In the genomic region with DNA sequence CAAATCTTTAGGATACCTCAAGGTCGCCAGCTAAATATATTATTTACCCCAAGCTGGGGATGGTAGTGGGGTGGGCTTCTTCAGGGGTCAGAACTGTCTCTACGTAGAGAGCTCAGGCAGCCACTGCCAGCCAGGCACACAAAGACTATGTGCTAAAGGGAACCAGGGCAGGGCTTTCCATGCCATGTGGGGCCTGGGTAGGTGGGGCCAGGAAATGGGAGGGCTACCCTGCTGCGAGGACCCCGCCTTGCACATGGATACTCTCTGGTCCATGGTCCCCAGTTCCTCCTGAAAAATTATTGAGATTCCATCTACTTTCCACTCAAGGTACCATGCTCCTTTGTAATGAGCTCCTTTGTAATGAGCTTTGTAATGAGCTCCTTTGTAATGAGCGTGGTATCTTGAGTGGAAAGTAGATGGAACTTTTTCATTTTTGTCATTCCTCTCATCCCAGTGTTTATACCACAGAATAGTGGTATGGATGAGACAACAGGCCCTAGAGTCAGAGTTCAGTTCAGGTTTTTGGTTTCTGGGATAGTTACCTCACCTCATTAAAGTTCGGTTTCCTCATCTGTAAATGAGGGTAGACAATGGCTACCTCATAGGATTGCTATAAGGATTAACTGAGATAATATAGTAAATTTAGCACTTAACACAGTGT, we compare ENCODE assay signal across 19 cellular contexts. TPM values are rescaled to one million over a fixed set of nuclear protein-coding genes. Genes with fewer than 3 reads are reported as not detected.
DNase-seq lines count a peak whose midpoint lies in the region; ATAC-seq, FAIRE-seq and TF ChIP-seq lines count a peak whose summit lies in the region.
"Had no signal": no experiment of that assay in that cellular context is flagged by ENCODE, and none has a peak within 500 bp of the region (broad histone marks: within the 10 kb centered on the region; RNA-seq: fewer than 3 reads in every experiment).

No MANE protein-coding gene starts in this region.

- no peak overlapping the region for H3K4me2 ChIP-seq in K562 (ENCODE audit: insufficient read depth, low read length)

- H3K9me3 Mint-ChIP-seq in CD8-positive, alpha-beta T cell, result no peaks in the 10 kb centered on the region
- H3K9me3 Mint-ChIP-seq: activated CD4-positive, alpha-beta memory T cell treated with anti-CD3 and anti-CD28 coated beads, Interleukin-2, amount 10 ng/mL, durations not matched to agents 7 days and 5 days; stimulated activated naive CD8-positive, alpha-beta T cell treated with anti-CD3 and anti-CD28 coated beads, Interleukin-15, Interleukin-2, amounts not matched to agents 100 ng/mL and 50 ng/mL, for 24 hours had no signal

- H3K4me1 Mint-ChIP-seq in CD8-positive, alpha-beta T cell (ENCODE audit: low read depth), result peaks cover 2% of the 10 kb centered on the region

- TF ChIP-seq EP300 in K562 (IDR thresholded peaks at IDR 0.05; ENCODE audit: low read length), result no peak

- H3K79me2 ChIP-seq in K562 (ENCODE audit: control insufficient read depth, insufficient read depth, low read length), result no peaks in the 10 kb centered on the region

- peak overlapping the region; percentile 78 for H2AFZ ChIP-seq in K562 (ENCODE audit: low read depth, low read length)

- no peak for FAIRE-seq in K562 (lab: Jason Lieb, UNC)
- FAIRE-seq: pancreas, RCC 7860 had no signal

- H3K27ac Mint-ChIP-seq in CD8-positive, alpha-beta T cell, result no peak overlapping the region
- H3K27ac Mint-ChIP-seq: activated CD4-positive, alpha-beta memory T cell treated with anti-CD3 and anti-CD28 coated beads, Interleukin-2, amount 10 ng/mL, durations not matched to agents 7 days and 5 days; stimulated activated naive CD8-positive, alpha-beta T cell treated with anti-CD3 and anti-CD28 coated beads, Interleukin-15, Interleukin-2, amounts not matched to agents 100 ng/mL and 50 ng/mL, for 24 hours had no signal

- H3K27me3 ChIP-seq in K562 (ENCODE audit: control insufficient read depth in 2 of 2, insufficient read depth in 2 of 2, low read length in 2 of 2) (no peaks in the 10 kb centered on the region), muscle layer of duodenum (ENCODE audit: low read depth, low read length) (no peaks in the 10 kb centered on the region)
- no peaks in the 10 kb centered on the region for H3K27me3 ChIP-seq in CD8-positive, alpha-beta T cell (ENCODE audit: insufficient read depth, low read length)
- H3K27me3 ChIP-seq: pancreas had no signal

- H3K4me1 ChIP-seq in HEK293 (ENCODE audit: control insufficient read depth, insufficient read depth, low read length), result no peaks in the 10 kb centered on the region
- H3K4me1 ChIP-seq in K562 (replicated peaks in 1 of 2; ENCODE audit: control insufficient read depth in 2 of 2, insufficient read depth in 2 of 2, low read length in 2 of 2), result peaks cover 43 to 44% of the 10 kb centered on the region in 2 experiments
- H3K4me1 ChIP-seq in muscle layer of duodenum (ENCODE audit: control insufficient read depth in 1 of 2, insufficient read depth in 2 of 2, low read length in 2 of 2), result peaks cover 0 to 24% of the 10 kb centered on the region in 2 donors
- no peaks in the 10 kb centered on the region for H3K4me1 ChIP-seq in CD8-positive, alpha-beta T cell (ENCODE audit: insufficient read depth, low read length)
- H3K4me1 ChIP-seq: pancreas had no signal

- in situ Hi-C loops in K562 (cut with MboI), result loop anchor here (10.0 kb wide), 1 partner anchor 125 kb away; a partner anchor contains a TSS

- no peaks in the 10 kb centered on the region for H3K9me3 ChIP-seq in HEK293 (ENCODE audit: control insufficient read depth, insufficient read depth, low read depth, low read length)
- no peaks in the 10 kb centered on the region for H3K9me3 ChIP-seq in K562 (replicated peaks; ENCODE audit: control insufficient read depth, insufficient read depth, low read depth, low read length)
- H3K9me3 ChIP-seq in muscle layer of duodenum (ENCODE audit: control insufficient read depth in 1 of 2, low read length in 2 of 2), result no peaks in the 10 kb centered on the region
- no peaks in the 10 kb centered on the region for H3K9me3 ChIP-seq in CD8-positive, alpha-beta T cell (ENCODE audit: low read length)
- H3K9me3 ChIP-seq: pancreas, spleen had no signal

- no peak overlapping the region for H3K9ac ChIP-seq in K562 (ENCODE audit: insufficient read depth in 1 of 2, low read depth in 2 of 2, low read length in 2 of 2)

- TF ChIP-seq RAD21 in K562 (CRISPR knock-in tag; conservative IDR thresholded peaks at IDR 0.05 in 1 of 2, IDR thresholded peaks at IDR 0.05 in 1 of 2), result no peak

- CTCF ChIA-PET in HEK293 (lab: Yijun Ruan, JAX) (interaction anchor here (0.6 to 2.8 kb wide), 5 partner anchors 25 to 1254 kb away, joined by 3 to 35 read pairs (median 3); no protein-coding TSS in a partner anchor), K562 (lab: Yijun Ruan, JAX; ENCODE audit: low intra/inter-chr PET ratio) (no interaction called here)
- CTCF ChIA-PET in CD8-positive, alpha-beta T cell (lab: Charles Lee), result interaction anchor here (14.5 kb wide), 1 partner anchor 121 kb away, joined by 283 read pairs; no protein-coding TSS in a partner anchor

- no peak for TF ChIP-seq POLR2A in K562 (conservative IDR thresholded peaks at IDR 0.05)

- WGBS in K562 (ENCODE audit: insufficient coverage, low coverage, missing lambda C conversion rate), result 80% methylated on average over 6 of the region's 6 CpGs

- ATAC-seq in K562 (no peak), GM21447 (IDR thresholded peaks at IDR 0.05; ENCODE audit: unreplicated experiment) (no peak), GM19395 (IDR thresholded peaks at IDR 0.05; ENCODE audit: unreplicated experiment) (no peak)
- ATAC-seq in CD8-positive, alpha-beta T cell, result no peak
- ATAC-seq: pancreas had no signal

- no peaks in the 10 kb centered on the region for H3K9me1 ChIP-seq in K562 (ENCODE audit: control insufficient read depth, insufficient read depth, low read length)

- H3K4me3 Mint-ChIP-seq in CD8-positive, alpha-beta T cell, result no peak overlapping the region
- H3K4me3 Mint-ChIP-seq: activated CD4-positive, alpha-beta memory T cell treated with anti-CD3 and anti-CD28 coated beads, Interleukin-2, amount 10 ng/mL, durations not matched to agents 7 days and 5 days; stimulated activated naive CD8-positive, alpha-beta T cell treated with anti-CD3 and anti-CD28 coated beads, Interleukin-15, Interleukin-2, amounts not matched to agents 100 ng/mL and 50 ng/mL, for 24 hours had no signal

- TF ChIP-seq CTCF in AG10803 (conservative IDR thresholded peaks at IDR 0.05; ENCODE audit: low read length) (no peak), HEK293 (tag by site-specific recombination; IDR thresholded peaks at IDR 0.05) (no peak), K562 (IDR thresholded peaks at IDR 0.05 in 2 of 3, conservative IDR thresholded peaks at IDR 0.05 in 1 of 3; ENCODE audit: insufficient read depth in 2 of 3, low read depth in 1 of 3, low read length in 3 of 3) (no peak)
- no peak for TF ChIP-seq CTCF in CD8-positive, alpha-beta T cell (IDR thresholded peaks at IDR 0.05)

- no TSS peak for BruUV-seq in K562 (replicated peaks; lab: Mats Ljungman, UMichigan)

- DNase-seq in AG10803 (ENCODE audit: low read depth) (peak; percentile 76), K562 (ENCODE audit: extremely low read depth in 1 of 4, low spot score in 3 of 4) (no peak), A172 (ENCODE audit: low spot score) (no peak)
- DNase-seq in CD8-positive, alpha-beta T cell, result no peak
- DNase-seq: activated CD4-positive, alpha-beta memory T cell treated with anti-CD3 and anti-CD28 coated beads, Interleukin-2, amount 10 ng/mL, durations not matched to agents 7 days and 5 days; DMS53; NCI-H2107; NCI-H774; pancreas; spleen; SW 1271 had no signal

- H3K27ac ChIP-seq in HEK293 (ENCODE audit: extremely low read depth, low read depth, low read length) (no peak overlapping the region), K562 (ENCODE audit: extremely low read depth, low read depth, low read length) (no peak overlapping the region), muscle layer of duodenum (ENCODE audit: low read length) (peak overlapping the region; percentile 32)
- no peak overlapping the region for H3K27ac ChIP-seq in CD8-positive, alpha-beta T cell (ENCODE audit: low read depth, low read length)
- H3K27ac ChIP-seq: epithelial cell of prostate, pancreas, spleen had no signal

- POLR2A ChIA-PET in HEK293 (lab: Yijun Ruan, JAX) (interaction anchor here (0.9 to 1.1 kb wide), 2 partner anchors 80 to 482 kb away, joined by 3 read pairs; partner anchors contain the start of genes ECD and FAM149B1), K562 (lab: Yijun Ruan, JAX) (interaction anchor here (0.6 to 1.3 kb wide), 5 partner anchors 11 to 193 kb away, joined by 3 to 4 read pairs (median 3); no protein-coding TSS in a partner anchor)
- POLR2A ChIA-PET in CD8-positive, alpha-beta T cell (lab: Charles Lee), result no interaction called here

- peaks cover 5% of the 10 kb centered on the region for H3K27me3 Mint-ChIP-seq in CD8-positive, alpha-beta T cell (ENCODE audit: low read depth)
- H3K27me3 Mint-ChIP-seq: stimulated activated naive CD8-positive, alpha-beta T cell treated with anti-CD3 and anti-CD28 coated beads, Interleukin-15, Interleukin-2, amounts not matched to agents 100 ng/mL and 50 ng/mL, for 24 hours had no signal

- no peaks in the 10 kb centered on the region for H3K36me3 Mint-ChIP-seq in CD8-positive, alpha-beta T cell

- H3K36me3 ChIP-seq in HEK293 (ENCODE audit: control insufficient read depth in 2 of 2, insufficient read depth in 1 of 2, low read length in 2 of 2) (no peaks in the 10 kb centered on the region), K562 (ENCODE audit: control insufficient read depth, insufficient read depth, low read length) (no peaks in the 10 kb centered on the region), muscle layer of duodenum (ENCODE audit: control insufficient read depth in 1 of 2, insufficient read depth in 2 of 2, low read length in 2 of 2) (no peaks in the 10 kb centered on the region)
- H3K36me3 ChIP-seq in CD8-positive, alpha-beta T cell (ENCODE audit: insufficient read depth, low read length), result no peaks in the 10 kb centered on the region
- H3K36me3 ChIP-seq: pancreas, spleen had no signal

- intact Hi-C loops in K562 (cut with micrococcal nuclease), result loop anchor here (5.0 to 10.0 kb wide), 2 partner anchors 92 to 245 kb away; partner anchors contain the start of gene SEC24C
- intact Hi-C loops in CD8-positive, alpha-beta T cell (cut with DNase I, micrococcal nuclease), result loop anchor here in 1 of 2 experiments (5.0 kb wide), 1 partner anchor 388 kb away; no protein-coding TSS in a partner anchor

- no peaks in the 10 kb centered on the region for H4K20me1 ChIP-seq in K562 (replicated peaks; ENCODE audit: control insufficient read depth, insufficient read depth, low read length)

- H3K4me3 ChIP-seq in AG10803 (ENCODE audit: low read length) (no peak overlapping the region), HEK293 (ENCODE audit: low read depth, low read length) (no peak overlapping the region), K562 (no peak overlapping the region), muscle layer of duodenum (ENCODE audit: low read depth in 1 of 2, low read length in 2 of 2) (no peak overlapping the region)
- no peak overlapping the region for H3K4me3 ChIP-seq in CD8-positive, alpha-beta T cell (ENCODE audit: low read depth, low read length)
- H3K4me3 ChIP-seq: pancreas, spleen had no signal

RNA-seq across cellular contexts. Expression of gene SYNPO2L, which starts 5.8 kb away (rescaled TPM):
- 0.09 TPM in 2 replicates for total RNA-seq in K562 (2011; cell fraction: chromatin; rRNA removed; ENCODE audit: low replicate concordance)
- 0.17 TPM in 1 of 2 replicates, not detected in the other for total RNA-seq in K562 (2011; cell fraction: nucleolus; rRNA removed)
- 0.15 TPM in 1 of 2 replicates, not detected in the other for total RNA-seq in K562 (2011; cell fraction: nucleoplasm; rRNA removed)
- total RNA-seq in K562 (2014; rRNA removed), result 0.04 TPM in 1 of 2 replicates, not detected in the other
- total RNA-seq in K562 (2014; rRNA removed; fragmentation: Illumina TruSeq; extraction: Trizol), result not detected in 2 replicates
- total RNA-seq in K562 (2015; rRNA removed; fragmentation: Illumina TruSeq; extraction: Trizol), result not detected in 2 replicates
- total RNA-seq in K562 (2021), result 0.07 TPM in 1 of 2 replicates, not detected in the other
- 0.03 TPM in 1 of 2 replicates, not detected in the other for polyA plus RNA-seq in K562 (2011; rRNA removed)
- not detected in 2 replicates for polyA plus RNA-seq in K562 (2011; cell fraction: cytosol; rRNA removed)
- polyA plus RNA-seq in K562 (2011; cell fraction: nucleus; rRNA removed), result not detected in 2 replicates
- 0.04 and 0.08 TPM in 2 replicates for polyA plus RNA-seq in K562 (2012)
- polyA plus RNA-seq in K562 (2014; fragmentation: Illumina TruSeq; extraction: Trizol), result 0.03 and 0.07 TPM in 2 replicates
- polyA plus RNA-seq in K562 (2014; fragmentation: Nextera tagmentation; extraction: Ambion mirVana), result not detected
- not detected in 2 replicates for polyA plus RNA-seq in K562 (2014; rRNA removed)
- not detected in 2 replicates for polyA minus RNA-seq in K562 (2011; rRNA and poly(A)+ RNA removed)
- not detected in 2 replicates for polyA minus RNA-seq in K562 (2011; cell fraction: cytosol; rRNA and poly(A)+ RNA removed)
- polyA minus RNA-seq in K562 (2011; cell fraction: nucleus; rRNA and poly(A)+ RNA removed), result not detected in 2 replicates
- 0.14 TPM in 1 of 2 replicates, not detected in the other for total RNA-seq in A172 (2014; rRNA removed; shearing (Covaris generic))
- total RNA-seq in CD8-positive, alpha-beta T cell, result not detected
- total RNA-seq: activated CD4-positive, alpha-beta memory T cell treated with anti-CD3 and anti-CD28 coated beads, Interleukin-2, amount 10 ng/mL, durations not matched to agents 7 days and 5 days had no signal

RNA-seq across cellular contexts. Expression of gene MYOZ1, which starts 8.7 kb away (rescaled TPM):
- not detected in 2 replicates for total RNA-seq in K562 (2011; cell fraction: chromatin; rRNA removed; ENCODE audit: low replicate concordance)
- not detected in 2 replicates for total RNA-seq in K562 (2011; cell fraction: nucleolus; rRNA removed)
- not detected in 2 replicates for total RNA-seq in K562 (2011; cell fraction: nucleoplasm; rRNA removed)
- total RNA-seq in K562 (2014; rRNA removed) (not detected in 2 replicates), K562 (2014; rRNA removed; fragmentation: Illumina TruSeq; extraction: Trizol) (not detected in 2 replicates), K562 (2015; rRNA removed; fragmentation: Illumina TruSeq; extraction: Trizol) (0.18 and 0.23 TPM in 2 replicates), K562 (2021) (not detected in 2 replicates)
- polyA plus RNA-seq in K562 (2011; rRNA removed) (0.06 and 0.09 TPM in 2 replicates), K562 (2014; fragmentation: Illumina TruSeq; extraction: Trizol) (0.10 TPM in 1 of 2 replicates, not detected in the other), K562 (2014; fragmentation: Nextera tagmentation; extraction: Ambion mirVana) (under 1 TPM in 1 of 2 experiments, not detected in 1; 0.03 TPM), K562 (2014; rRNA removed) (0.09 and 0.11 TPM in 2 replicates)
- polyA plus RNA-seq in K562 (2011; cell fraction: cytosol; rRNA removed), result 0.13 TPM in 1 of 2 replicates, not detected in the other
- polyA plus RNA-seq in K562 (2011; cell fraction: nucleus; rRNA removed), result not detected in 2 replicates
- polyA plus RNA-seq in K562 (2012), result 0.07 and 0.19 TPM in 2 replicates
- not detected in 2 replicates for polyA minus RNA-seq in K562 (2011; rRNA and poly(A)+ RNA removed)
- polyA minus RNA-seq in K562 (2011; cell fraction: cytosol; rRNA and poly(A)+ RNA removed), result not detected in 2 replicates
- polyA minus RNA-seq in K562 (2011; cell fraction: nucleus; rRNA and poly(A)+ RNA removed), result not detected in 2 replicates
- 1.1 TPM in 1 of 2 replicates, not detected in the other for total RNA-seq in A172 (2014; rRNA removed; shearing (Covaris generic))
- total RNA-seq in CD8-positive, alpha-beta T cell, result not detected
- total RNA-seq: activated CD4-positive, alpha-beta memory T cell treated with anti-CD3 and anti-CD28 coated beads, Interleukin-2, amount 10 ng/mL, durations not matched to agents 7 days and 5 days; HT1080 had no signal

RNA-seq across cellular contexts. Expression of gene AGAP5, which starts 47.9 kb away (rescaled TPM):
- total RNA-seq in K562 (2011; cell fraction: chromatin; rRNA removed; ENCODE audit: low replicate concordance), result 22.4 and 44.9 TPM in 2 replicates
- 12.0 and 15.7 TPM in 2 replicates for total RNA-seq in K562 (2011; cell fraction: nucleolus; rRNA removed)
- total RNA-seq in K562 (2011; cell fraction: nucleoplasm; rRNA removed), result 23.0 and 30.7 TPM in 2 replicates
- total RNA-seq in K562 (2014; rRNA removed) (1.2 and 3.5 TPM in 2 replicates), K562 (2014; rRNA removed; fragmentation: Illumina TruSeq; extraction: Trizol) (3.7 and 5.3 TPM in 2 replicates), K562 (2015; rRNA removed; fragmentation: Illumina TruSeq; extraction: Trizol) (6.1 and 6.2 TPM in 2 replicates), K562 (2021) (5.1 and 5.6 TPM in 2 replicates)
- polyA plus RNA-seq in K562 (2011; rRNA removed) (7.5 and 10.1 TPM in 2 replicates), K562 (2014; fragmentation: Illumina TruSeq; extraction: Trizol) (5.4 and 7.0 TPM in 2 replicates), K562 (2014; fragmentation: Nextera tagmentation; extraction: Ambion mirVana) (under 1 TPM; 0.32 to 0.66 TPM), K562 (2014; rRNA removed) (5.0 and 6.8 TPM in 2 replicates)
- polyA plus RNA-seq in K562 (2011; cell fraction: cytosol; rRNA removed), result 4.1 and 5.4 TPM in 2 replicates
- 35.9 and 45.0 TPM in 2 replicates for polyA plus RNA-seq in K562 (2011; cell fraction: nucleus; rRNA removed)
- 3.9 and 9.2 TPM in 2 replicates for polyA plus RNA-seq in K562 (2012)
- polyA minus RNA-seq in K562 (2011; rRNA and poly(A)+ RNA removed), result 5.3 and 5.7 TPM in 2 replicates
- polyA minus RNA-seq in K562 (2011; cell fraction: cytosol; rRNA and poly(A)+ RNA removed), result 1.2 and 2.4 TPM in 2 replicates
- polyA minus RNA-seq in K562 (2011; cell fraction: nucleus; rRNA and poly(A)+ RNA removed), result 4.8 and 9.8 TPM in 2 replicates
- 2.2 and 3.2 TPM in 2 replicates for total RNA-seq in A172 (2014; rRNA removed; shearing (Covaris generic))
- 1 to 10 TPM; 3.0 to 3.7 TPM for total RNA-seq in CD8-positive, alpha-beta T cell

RNA-seq across cellular contexts. Expression of gene USP54, which starts 58.9 kb away (rescaled TPM):
- total RNA-seq in K562 (2011; cell fraction: chromatin; rRNA removed; ENCODE audit: low replicate concordance), result 64.6 and 91.8 TPM in 2 replicates
- total RNA-seq in K562 (2011; cell fraction: nucleolus; rRNA removed), result 38.7 and 42.4 TPM in 2 replicates
- total RNA-seq in K562 (2011; cell fraction: nucleoplasm; rRNA removed), result 39.0 and 42.2 TPM in 2 replicates
- total RNA-seq in K562 (2014; rRNA removed) (13.0 and 13.2 TPM in 2 replicates), K562 (2014; rRNA removed; fragmentation: Illumina TruSeq; extraction: Trizol) (19.5 and 19.9 TPM in 2 replicates), K562 (2015; rRNA removed; fragmentation: Illumina TruSeq; extraction: Trizol) (15.6 and 16.9 TPM in 2 replicates), K562 (2021) (19.6 and 20.7 TPM in 2 replicates)
- polyA plus RNA-seq in K562 (2011; rRNA removed) (36.2 and 40.1 TPM in 2 replicates), K562 (2014; fragmentation: Illumina TruSeq; extraction: Trizol) (16.3 and 21.7 TPM in 2 replicates), K562 (2014; fragmentation: Nextera tagmentation; extraction: Ambion mirVana) (1 to 10 TPM; 3.8 to 7.6 TPM), K562 (2014; rRNA removed) (11.9 and 14.6 TPM in 2 replicates)
- 15.1 and 27.8 TPM in 2 replicates for polyA plus RNA-seq in K562 (2011; cell fraction: cytosol; rRNA removed)
- 28.9 and 31.8 TPM in 2 replicates for polyA plus RNA-seq in K562 (2011; cell fraction: nucleus; rRNA removed)
- polyA plus RNA-seq in K562 (2012), result 16.7 and 30.3 TPM in 2 replicates
- 54.8 and 66.6 TPM in 2 replicates for polyA minus RNA-seq in K562 (2011; rRNA and poly(A)+ RNA removed)
- polyA minus RNA-seq in K562 (2011; cell fraction: cytosol; rRNA and poly(A)+ RNA removed), result 12.9 and 15.2 TPM in 2 replicates
- polyA minus RNA-seq in K562 (2011; cell fraction: nucleus; rRNA and poly(A)+ RNA removed), result 15.3 and 30.0 TPM in 2 replicates
- total RNA-seq in A172 (2014; rRNA removed; shearing (Covaris generic)), result 28.7 and 32.3 TPM in 2 replicates
- total RNA-seq in CD8-positive, alpha-beta T cell, result 1 to 10 TPM; 2.0 to 2.9 TPM
